In genomic region chr4:78645853-78646757, GRCh38 we compare ENCODE assay signal across 8 cellular contexts.
DNase-seq lines count a peak whose midpoint lies in the region; ATAC-seq lines count a peak whose summit lies in the region.

No MANE protein-coding gene starts in this region.

- in situ Hi-C loops in Caki2 (cut with HindIII; ENCODE audit: low pct_unique_long_range_greater_than_20kb, low sequenced_read_pairs) = no loop called here

- DNase-seq in Caki2 (ENCODE audit: low read depth) = peak; percentile 98
- DNase-seq in amniotic epithelial cell (ENCODE audit: low read depth) = peak; percentile 97
- peak; percentile 64 for DNase-seq in left ventricle myocardium superior
- DNase-seq in sciatic nerve (ENCODE audit: low spot score) = peak; percentile 75
- no peak for DNase-seq in T-helper 9 cell

- peak; percentile 40 for ATAC-seq in HG03521 (IDR thresholded peaks at IDR 0.05; ENCODE audit: unreplicated experiment)
- peak; percentile 88 for ATAC-seq in left ventricle myocardium superior
- ATAC-seq in sciatic nerve = peak; percentile 95
- no peak for ATAC-seq in HG02970 (IDR thresholded peaks at IDR 0.05; ENCODE audit: low FRiP score, unreplicated experiment)
- ATAC-seq in HG03571 (IDR thresholded peaks at IDR 0.05; ENCODE audit: unreplicated experiment) = no peak

- intact Hi-C loops in left ventricle myocardium superior (cut with micrococcal nuclease) = loop anchor here (10.0 kb wide), 2 partner anchors 129 to 219 kb away; partner anchors contain the start of gene BMP2K
- intact Hi-C loops in sciatic nerve (cut with DNase I) = no loop called here

Comparison
In these comparisons a context has a peak if more than half of its experiments do, and no peak if none do; other contexts are left out.
1. ATAC-seq: peak in HG03521 (single experiment), left ventricle myocardium superior (single experiment) and sciatic nerve (single experiment); none in HG02970 (single experiment) and HG03571 (single experiment).